ENCODE assay signal across 8 cellular contexts in the genomic region with DNA sequence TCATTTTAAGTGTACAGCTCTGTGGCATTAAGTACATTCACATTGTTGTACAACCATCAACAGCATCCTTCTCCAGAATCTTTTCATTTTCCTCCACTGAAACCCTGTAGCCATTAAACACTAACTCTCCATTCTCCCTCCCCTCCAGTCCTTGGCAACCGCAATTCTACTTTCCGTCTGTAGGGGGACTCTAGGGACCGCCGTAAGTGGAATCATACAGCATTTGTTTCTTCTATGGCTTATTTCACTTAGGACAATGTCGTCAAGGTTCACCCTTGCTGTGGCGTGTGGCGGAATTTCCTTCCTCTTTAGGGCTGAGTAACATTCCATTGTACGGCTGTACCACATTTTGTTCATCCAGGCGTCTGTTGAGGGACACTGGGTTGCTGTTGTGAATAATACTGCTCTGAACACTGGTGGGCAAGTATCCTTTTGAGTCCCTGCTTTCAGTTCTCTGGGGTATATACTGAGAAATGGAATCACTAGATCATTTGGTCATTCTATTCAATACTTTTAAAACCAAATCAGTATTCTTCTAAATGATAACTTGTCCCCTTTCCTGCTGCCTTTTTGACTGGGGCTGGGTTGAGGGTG. TPM values are rescaled to one million over a fixed set of nuclear protein-coding genes. Genes with fewer than 3 reads are reported as not detected.
DNase-seq lines count a peak whose midpoint lies in the region; ATAC-seq and TF ChIP-seq lines count a peak whose summit lies in the region.

No MANE protein-coding gene starts in this region.

- WGBS in neuronal stem cell (ENCODE audit: extremely low coverage in 2 of 2, insufficient read length in 2 of 2, insufficient replicate concordance in 1 of 2), 2 donors = no CpG with 5 or more reads among the region's 9 CpGs

- no peak overlapping the region for H2BK15ac ChIP-seq in neuronal stem cell (ENCODE audit: low read length)

- H3K4ac ChIP-seq in neuronal stem cell (ENCODE audit: low read length) = no peak overlapping the region

- no peak overlapping the region for H3K27ac ChIP-seq in neuronal stem cell (replicated peaks; ENCODE audit: low read length)

- H3K36me3 ChIP-seq in neuronal stem cell (replicated peaks in 1 of 2; ENCODE audit: control insufficient read depth in 2 of 2, insufficient read depth in 2 of 2, low read length in 2 of 2) = no peaks in the 10 kb centered on the region

- H4K8ac ChIP-seq in neuronal stem cell (ENCODE audit: low read depth, low read length) = no peak overlapping the region

- peak; percentile 8 to 21 for DNase-seq in activated CD4-positive, alpha-beta T cell treated with anti-CD3 and anti-CD28 coated beads for 24 hours (ENCODE audit: low read depth in 2 of 2)
- DNase-seq in activated CD4-positive, alpha-beta T cell treated with anti-CD3 and anti-CD28 coated beads for 1 hour = no peak
- DNase-seq in NCI-H2171 treated with DMSO at 0.1 percent for 48 hours (lab: John Stamatoyannopoulos, UW) (peak; percentile 59), fibroblast of villous mesenchyme (ENCODE audit: low read depth) (peak; percentile 52), neuronal stem cell (ENCODE audit: low spot score) (no peak)
- DNase-seq in activated CD8-positive, alpha-beta memory T cell treated with anti-CD3 and anti-CD28 coated beads for 4 hours (ENCODE audit: low read depth in 2 of 2) = peak; percentile 6 to 25
- peak; percentile 35 for DNase-seq in stimulated activated CD4-positive, alpha-beta T cell treated with anti-CD3 and anti-CD28 coated beads, Interleukin-1b, Interleukin-23, amount 100 ng/mL, for 48 hours

- H3K4me2 ChIP-seq in neuronal stem cell (ENCODE audit: insufficient read depth, low read length, poor library complexity, severe bottlenecking) = no peak overlapping the region

- H2BK5ac ChIP-seq in neuronal stem cell (ENCODE audit: low read length) = no peak overlapping the region

- no peak for ATAC-seq in HG03196 (IDR thresholded peaks at IDR 0.05; ENCODE audit: unreplicated experiment)

- no peaks in the 10 kb centered on the region for H3K9me3 ChIP-seq in neuronal stem cell (replicated peaks in 1 of 2; ENCODE audit: control insufficient read depth in 2 of 2, insufficient read depth in 1 of 2, low read depth in 1 of 2, low read length in 2 of 2)

- H2BK120ac ChIP-seq in neuronal stem cell (ENCODE audit: low read depth, low read length) = no peak overlapping the region

- peak; percentile 77 for TF ChIP-seq CTCF in fibroblast of villous mesenchyme (IDR thresholded peaks at IDR 0.05; ENCODE audit: insufficient read depth, low read depth, low read length)

- no peak overlapping the region for H3K14ac ChIP-seq in neuronal stem cell (ENCODE audit: low read length)

- H2BK12ac ChIP-seq in neuronal stem cell (ENCODE audit: low read length) = no peak overlapping the region

- H2AFZ ChIP-seq in neuronal stem cell (ENCODE audit: low read length) = no peak overlapping the region

- H3K27me3 ChIP-seq in neuronal stem cell (ENCODE audit: control insufficient read depth in 3 of 3, insufficient read depth in 3 of 3, low read depth in 1 of 3, low read length in 3 of 3) = no peaks in the 10 kb centered on the region

- no peak overlapping the region for H3K18ac ChIP-seq in neuronal stem cell (ENCODE audit: low read length)

- H4K91ac ChIP-seq in neuronal stem cell (ENCODE audit: low read depth, low read length, poor library complexity) = no peak overlapping the region

- H3K79me1 ChIP-seq in neuronal stem cell (ENCODE audit: low read depth, low read length) = no peaks in the 10 kb centered on the region

- no peak overlapping the region for H3K4me3 ChIP-seq in fibroblast of villous mesenchyme (ENCODE audit: low read depth, low read length)
- no peak overlapping the region for H3K4me3 ChIP-seq in neuronal stem cell (ENCODE audit: low read length in 2 of 2)

- no peak overlapping the region for H3K23ac ChIP-seq in neuronal stem cell (ENCODE audit: low read depth, low read length, poor library complexity)

- peaks cover 11% of the 10 kb centered on the region in 2 donors for H3K4me1 ChIP-seq in neuronal stem cell (ENCODE audit: control insufficient read depth in 2 of 2, insufficient read depth in 1 of 2, low read depth in 1 of 2, low read length in 2 of 2)

- no peak overlapping the region for H3K9ac ChIP-seq in neuronal stem cell (ENCODE audit: low read depth, low read length, poor library complexity)

- no peak overlapping the region for H2AK5ac ChIP-seq in neuronal stem cell (ENCODE audit: low read depth, low read length)

RNA-seq across cellular contexts. Expression of gene PPP1R3G, which starts 50.7 kb away (rescaled TPM):
- total RNA-seq in fibroblast of villous mesenchyme = 1.3 and 2.6 TPM in 2 replicates
- 0.01 TPM for polyA plus RNA-seq in neuronal stem cell (2013, experiment 1 of 2)
- 0.04 TPM for polyA plus RNA-seq in neuronal stem cell (2013, experiment 2 of 2)

Comparison
In these comparisons a context has a peak if more than half of its experiments do, and no peak if none do; other contexts are left out.
1. DNase-seq: peak in activated CD4-positive, alpha-beta T cell treated with anti-CD3 and anti-CD28 coated beads for 24 hours (2 of 2), NCI-H2171 treated with DMSO at 0.1 percent for 48 hours (single experiment), activated CD8-positive, alpha-beta memory T cell treated with anti-CD3 and anti-CD28 coated beads for 4 hours (2 of 2), fibroblast of villous mesenchyme (single experiment) and stimulated activated CD4-positive, alpha-beta T cell treated with anti-CD3 and anti-CD28 coated beads, Interleukin-1b, Interleukin-23, amount 100 ng/mL, for 48 hours (single experiment); none in activated CD4-positive, alpha-beta T cell treated with anti-CD3 and anti-CD28 coated beads for 1 hour (single experiment) and neuronal stem cell (single experiment).